In the genomic region with DNA sequence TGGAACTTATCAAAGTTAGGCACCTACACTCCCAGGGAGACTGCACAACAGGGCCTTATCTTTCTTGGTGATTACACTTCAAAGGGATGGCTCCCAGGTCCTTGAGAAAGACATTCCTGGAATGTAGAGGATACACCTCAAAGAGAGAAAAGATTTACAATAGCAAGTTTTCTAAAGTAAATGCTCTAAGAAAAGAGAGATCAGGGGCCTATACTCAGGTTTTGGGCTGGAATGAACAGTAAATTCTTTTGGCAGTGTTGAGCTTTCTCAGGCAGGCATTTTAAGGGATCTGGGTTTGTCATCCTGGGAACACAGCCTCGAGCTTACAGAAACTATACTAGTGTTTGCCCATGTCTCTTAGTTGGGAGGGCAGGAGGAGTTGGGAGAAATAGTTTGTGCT, we compare ENCODE assay signal across 22 cellular contexts. TPM values are rescaled to one million over a fixed set of nuclear protein-coding genes. Genes with fewer than 3 reads are reported as not detected.
DNase-seq lines count a peak whose midpoint lies in the region; ATAC-seq and TF ChIP-seq lines count a peak whose summit lies in the region.
"Had no signal": no experiment of that assay in that cellular context is flagged by ENCODE, and none has a peak within 500 bp of the region (broad histone marks: within the 10 kb centered on the region; RNA-seq: fewer than 3 reads in every experiment).

No MANE protein-coding gene starts in this region.

- peaks cover 4% of the 10 kb centered on the region for H3K27me3 Mint-ChIP-seq in GM23338 (ENCODE audit: insufficient read depth, low read depth, poor library complexity)
- H3K27me3 Mint-ChIP-seq: CD4-positive, alpha-beta T cell had no signal

- H2AFZ ChIP-seq in GM23338 (no peak overlapping the region), hepatocyte (peak overlapping the region; percentile 16)

- no peak overlapping the region for H3K4me3 ChIP-seq in GM23338
- H3K4me3 ChIP-seq in hepatocyte = no peak overlapping the region
- no peak overlapping the region for H3K4me3 ChIP-seq in mesodermal cell (ENCODE audit: extremely low read depth, insufficient read depth, low read length, poor library complexity, severe bottlenecking)

- ATAC-seq in GM23338 (peak; percentile 87), GM18520 (IDR thresholded peaks at IDR 0.05; ENCODE audit: unreplicated experiment) (no peak)

- H3K4me1 Mint-ChIP-seq in GM23338 = peaks cover 17% of the 10 kb centered on the region

- TF ChIP-seq CTCF in GM23338 (conservative IDR thresholded peaks at IDR 0.05; ENCODE audit: low read depth in 2 of 2) = no peak
- TF ChIP-seq CTCF in hepatocyte (IDR thresholded peaks at IDR 0.05; ENCODE audit: poor library complexity) = no peak

- WGBS in hepatocyte (ENCODE audit: low lambda C conversion rate, missing lambda C conversion rate) = 12% methylated on average over 1 of the region's 1 CpG
- WGBS in mesodermal cell (ENCODE audit: insufficient coverage in 2 of 2), 2 experiments = no CpG with 5 or more reads among the region's 1 CpG

- no peaks in the 10 kb centered on the region for H3F3A ChIP-seq in GM23338 (replicated peaks; ENCODE audit: low read depth)

- H3K9me3 Mint-ChIP-seq in GM23338 = no peaks in the 10 kb centered on the region
- H3K9me3 Mint-ChIP-seq: CD4-positive, alpha-beta T cell had no signal

- H3K4me1 ChIP-seq in GM23338 (ENCODE audit: insufficient read depth) (peaks cover 7% of the 10 kb centered on the region), hepatocyte (ENCODE audit: insufficient read depth) (peaks cover 20% of the 10 kb centered on the region), mesodermal cell (ENCODE audit: control insufficient read depth, insufficient read depth, low read length, poor library complexity, severe bottlenecking) (peaks cover 22% of the 10 kb centered on the region)

- H3K4me2 ChIP-seq in GM23338 (0 out of 2 replicates have a peak overlapping the region, but pooled peaks have one; percentile 16), hepatocyte (no peak overlapping the region)

- H3K9me3 ChIP-seq in hepatocyte (ENCODE audit: low read depth) (no peaks in the 10 kb centered on the region), mesodermal cell (ENCODE audit: control insufficient read depth, low read length) (no peaks in the 10 kb centered on the region)

- DNase-seq in GM23338 (ENCODE audit: low spot score) (peak; percentile 73), LoVo (ENCODE audit: low spot score) (peak; percentile 38), hepatocyte (ENCODE audit: low spot score) (no peak), NCI-H1105 (lab: John Stamatoyannopoulos, UW) (no peak), NCI-H510A (lab: John Stamatoyannopoulos, UW) (no peak)
- DNase-seq in activated effector memory CD4-positive, alpha-beta T cell treated with Interleukin-2 at 50 U/mL for 16 hours = no peak
- DNase-seq: CD4-positive, alpha-beta T cell; COR-L47; DMS 273 treated with DMSO at 0.1 percent for 48 hours; DND-41; GOT3; KG1; NCI-H1105 treated with DMSO at 0.1 percent for 48 hours; NCI-H2029 treated with DMSO at 0.1 percent for 48 hours; NCI-H2171; NCI-H345; NCI-H526; OCI-M1; Right ventricle myocardium superior had no signal

- H4K20me1 ChIP-seq in GM23338 (replicated peaks; ENCODE audit: insufficient read depth) (no peaks in the 10 kb centered on the region), hepatocyte (ENCODE audit: insufficient read depth, poor library complexity, severe bottlenecking) (no peaks in the 10 kb centered on the region)

- H3K27ac ChIP-seq in GM23338 (ENCODE audit: low read depth) (no peak overlapping the region), hepatocyte (peak overlapping the region; percentile 85), mesodermal cell (ENCODE audit: low read depth, low read length, severe bottlenecking) (peak overlapping the region; percentile 78)

- H3K27ac Mint-ChIP-seq in GM23338 = no peak overlapping the region
- H3K27ac Mint-ChIP-seq: CD4-positive, alpha-beta T cell had no signal

- H3K9me2 ChIP-seq in GM23338 (ENCODE audit: insufficient read depth) (no peaks in the 10 kb centered on the region), hepatocyte (replicated peaks; ENCODE audit: insufficient read depth) (no peaks in the 10 kb centered on the region)

- H3K36me3 Mint-ChIP-seq in GM23338 (ENCODE audit: low read depth) = no peaks in the 10 kb centered on the region

- no peaks in the 10 kb centered on the region for H3K36me3 ChIP-seq in GM23338 (ENCODE audit: insufficient read depth)
- no peaks in the 10 kb centered on the region for H3K36me3 ChIP-seq in hepatocyte (replicated peaks; ENCODE audit: insufficient read depth, low read depth)
- no peaks in the 10 kb centered on the region for H3K36me3 ChIP-seq in mesodermal cell (ENCODE audit: control insufficient read depth, insufficient read depth, low read length)

- H3K79me2 ChIP-seq in GM23338 (replicated peaks; ENCODE audit: insufficient read depth) = no peaks in the 10 kb centered on the region
- no peaks in the 10 kb centered on the region for H3K79me2 ChIP-seq in hepatocyte

- H3K27me3 ChIP-seq in GM23338 (ENCODE audit: insufficient read depth) (peaks cover 53% of the 10 kb centered on the region), hepatocyte (no peaks in the 10 kb centered on the region)

- no peak overlapping the region for H3K4me3 Mint-ChIP-seq in GM23338
- H3K4me3 Mint-ChIP-seq: CD4-positive, alpha-beta T cell had no signal

TF ChIP-seq in GM23338, 12 proteins besides CTCF, POLR2A, EP300 and RAD21:
- TF ChIP-seq ZNF331 (CRISPR knock-in tag; IDR thresholded peaks at IDR 0.05; ENCODE audit: low read depth) (no peak), POLR2AphosphoS5 (IDR thresholded peaks at IDR 0.05; ENCODE audit: low read depth) (0 out of 2 replicates have a peak, but pooled peaks have one; percentile 23)
TF ChIP-seq in GM23338: peak in this region for 1.

RNA-seq across cellular contexts. Expression of a gene that starts 31.7 kb away (rescaled TPM):
- total RNA-seq in GM23338 (2014; rRNA removed; shearing (Covaris generic)) = 5.9 and 8.0 TPM in 2 replicates
- 6.4 and 6.7 TPM in 2 replicates for polyA plus RNA-seq in GM23338 (2016; fragmentation: Nextera tagmentation; extraction: Ambion mirVana)
- 19.0 and 19.8 TPM in 2 replicates for total RNA-seq in hepatocyte
- polyA plus RNA-seq in hepatocyte = 17.4 and 19.7 TPM in 2 replicates
- 16.3 TPM for polyA plus RNA-seq in mesodermal cell (2013, experiment 1 of 2)
- 19.9 TPM for polyA plus RNA-seq in mesodermal cell (2013, experiment 2 of 2)
- total RNA-seq: CD4-positive, alpha-beta T cell had no signal

RNA-seq across cellular contexts. Expression of a gene that starts 49.8 kb away (rescaled TPM):
- total RNA-seq in GM23338 (2014; rRNA removed; shearing (Covaris generic)) = 1.2 and 2.1 TPM in 2 replicates
- polyA plus RNA-seq in GM23338 (2016; fragmentation: Nextera tagmentation; extraction: Ambion mirVana) (1.7 TPM in 2 replicates), hepatocyte (28.1 and 33.3 TPM in 2 replicates)
- total RNA-seq in hepatocyte = 36.2 and 39.3 TPM in 2 replicates
- polyA plus RNA-seq in mesodermal cell (2013, experiment 1 of 2) = 16.2 TPM
- 24.7 TPM for polyA plus RNA-seq in mesodermal cell (2013, experiment 2 of 2)
- total RNA-seq: CD4-positive, alpha-beta T cell; Right ventricle myocardium superior; RPMI7951 had no signal

Comparison
In these comparisons a context has a peak if more than half of its experiments do, and no peak if none do; other contexts are left out.
1. DNase-seq: peak in GM23338 (single experiment) and LoVo (single experiment); none in hepatocyte (single experiment), NCI-H1105 (single experiment), activated effector memory CD4-positive, alpha-beta T cell treated with Interleukin-2 at 50 U/mL for 16 hours (single experiment) and NCI-H510A (single experiment).
2. RNA of a gene that starts 49.8 kb away (total RNA-seq): 36.2 to 39.3 TPM in hepatocyte; 1.2 to 2.1 TPM in GM23338; every median in the first group is over 10 times any median in the second.